Comparison of ENCODE assay signal across 34 cellular contexts in genomic region chr7:29184599-29184998, GRCh38. TPM values are rescaled to one million over a fixed set of nuclear protein-coding genes. Genes with fewer than 3 reads are reported as not detected.
"Had no signal": no experiment of that assay in that cellular context is flagged by ENCODE, and none has a peak within 500 bp of the region (broad histone marks: within the 10 kb centered on the region; RNA-seq: fewer than 3 reads in every experiment).

No MANE protein-coding gene starts in this region.

- H3K36me3 ChIP-seq: MG63 had no signal

- H3K4me3 ChIP-seq: MG63 had no signal

- DNase-seq: Karpas-422, Kasumi-1, MG63, MM.1S, MV-4-11, NCI-H1048, NCI-H1092, NCI-H1092 treated with DMSO at 0.1 percent for 48 hours, NCI-H1105, NCI-H1105 treated with DMSO at 0.1 percent for 48 hours, NCI-H1417 treated with DMSO at 0.1 percent for 48 hours, NCI-H1436, NCI-H1436 treated with DMSO at 0.1 percent for 48 hours, NCI-H146, NCI-H1694, NCI-H1694 treated with DMSO at 0.1 percent for 48 hours, NCI-H187, NCI-H187 treated with DMSO at 0.1 percent for 48 hours, NCI-H1930, NCI-H2029, NCI-H2029 treated with DMSO at 0.1 percent for 48 hours, NCI-H2081, NCI-H2081 treated with DMSO at 0.1 percent for 48 hours, NCI-H2107, NCI-H2227 treated with DMSO at 0.1 percent for 48 hours, NCI-H226, NCI-H345, NCI-H446, NCI-H446 treated with DMSO at 0.1 percent for 48 hours, NCI-H510A, NCI-H524 had no signal

- H3K4me2 ChIP-seq: KMS-11 had no signal

- H3K27me3 ChIP-seq: MG63 had no signal

- H3K9ac ChIP-seq: KMS-11 had no signal

- H3K27ac ChIP-seq: KMS-11 had no signal

- H3K9me3 ChIP-seq: MG63 had no signal

RNA-seq across cellular contexts. Expression of gene CHN2, which starts 10.0 kb away (rescaled TPM):
- total RNA-seq: LHCN-M2, M059J had no signal
